Comparison of ENCODE assay signal across 18 cellular contexts in the genomic region with DNA sequence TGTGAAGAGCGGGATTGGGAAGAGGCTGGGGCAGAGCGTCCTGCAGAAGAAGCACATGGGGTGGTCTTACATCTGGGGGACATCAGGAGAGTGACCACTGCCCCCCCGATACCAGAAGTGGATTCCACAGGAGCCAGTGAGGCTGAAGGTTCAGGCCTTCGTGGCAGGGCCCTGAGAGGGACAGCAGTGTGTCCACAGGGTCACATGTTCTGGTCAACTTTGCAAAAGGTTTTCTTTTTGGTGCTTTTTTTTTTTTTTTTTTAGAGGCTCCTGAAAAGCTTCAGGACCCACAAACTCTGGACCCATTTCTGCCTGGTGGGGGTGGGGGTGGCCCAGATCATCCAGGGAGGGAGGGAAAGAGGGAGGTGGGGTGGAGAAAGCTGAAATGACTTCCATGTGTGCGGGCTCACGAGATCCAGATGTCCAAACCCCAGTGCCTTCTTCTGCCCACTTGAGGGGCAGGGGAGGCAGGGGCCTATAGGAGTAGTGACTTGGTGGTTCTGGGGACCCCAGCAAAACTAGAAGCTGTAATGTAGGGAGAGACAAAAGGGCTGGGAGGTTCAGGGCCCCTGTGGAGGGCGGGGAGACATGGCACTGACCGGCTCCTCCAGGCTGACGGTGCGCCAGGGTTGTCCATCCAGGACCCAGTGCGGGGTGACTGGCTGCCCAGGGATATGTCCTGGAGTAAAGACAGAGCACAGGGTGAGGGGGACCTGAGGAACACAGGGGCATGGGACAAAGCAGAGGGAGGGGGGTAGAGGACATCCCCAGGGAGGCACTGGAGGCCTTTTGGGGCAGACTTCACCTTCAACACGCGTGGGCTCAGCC. TPM values are rescaled to one million over a fixed set of nuclear protein-coding genes. Genes with fewer than 3 reads are reported as not detected.
A peak's percentile ranks its signal among the peaks of the same experiment; 100 is the strongest.
DNase-seq lines count a peak whose midpoint lies in the region; ATAC-seq and TF ChIP-seq lines count a peak whose summit lies in the region.
"Had no signal": no experiment of that assay in that cellular context is flagged by ENCODE, and none has a peak within 500 bp of the region (broad histone marks: within the 10 kb centered on the region; RNA-seq: fewer than 3 reads in every experiment).

No MANE protein-coding gene starts in this region.

- ATAC-seq in SK-N-SH treated with all-trans-retinoic acid at 6 μM for 48 hours: peak; percentile 8; the same call in 1 of the 3 replicates
- ATAC-seq in left ventricle myocardium superior: no peak
- no peak for ATAC-seq in GM21723 (IDR thresholded peaks at IDR 0.05; ENCODE audit: unreplicated experiment)
- ATAC-seq in HG02678 (IDR thresholded peaks at IDR 0.05; ENCODE audit: unreplicated experiment): no peak
- no peak for ATAC-seq in esophagus mucosa
- ATAC-seq in HG03378 (IDR thresholded peaks at IDR 0.05; ENCODE audit: unreplicated experiment): no peak
- ATAC-seq: naive thymus-derived CD4-positive, alpha-beta T cell; right lobe of liver had no signal

- intact Hi-C loops in left ventricle myocardium superior (cut with micrococcal nuclease): no loop called here

- H3K27me3 ChIP-seq in rectal smooth muscle tissue (ENCODE audit: control insufficient read depth, insufficient read depth, low read length): peaks cover 8% of the 10 kb centered on the region

- H3K9ac ChIP-seq in rectal smooth muscle tissue (ENCODE audit: low read length): no peak overlapping the region

- peak overlapping the region; percentile 85 for H3K4me3 ChIP-seq in AG09309 (ENCODE audit: control insufficient read depth, low read depth, low read length)
- H3K4me3 ChIP-seq in rectal smooth muscle tissue (ENCODE audit: low read length): no peak overlapping the region
- H3K4me3 ChIP-seq: right lobe of liver had no signal

- H3K4me1 ChIP-seq in rectal smooth muscle tissue (ENCODE audit: control insufficient read depth, insufficient read depth, low read length): peaks cover 36% of the 10 kb centered on the region
- H3K4me1 ChIP-seq: Caco-2 had no signal

- no peak for DNase-seq in AG09309 (ENCODE audit: low read depth)
- peak; percentile 18 for DNase-seq in left ventricle myocardium superior
- DNase-seq: ACHN; activated CD4-positive, alpha-beta T cell treated with anti-CD3 and anti-CD28 coated beads, Interleukin-2, amount 50 U/mL, for 4 hours; Caco-2; kidney; naive thymus-derived CD4-positive, alpha-beta T cell; NCI-H1092 treated with DMSO at 0.1 percent for 48 hours; NCI-H345; right lobe of liver; stimulated activated CD4-positive, alpha-beta T cell treated with anti-CD3 and anti-CD28 coated beads, Interleukin-4, amount 100 ng/mL, for 24 hours had no signal

- TF ChIP-seq CTCF in AG09309 (IDR thresholded peaks at IDR 0.05; ENCODE audit: control insufficient read depth, insufficient read depth, low read depth, low read length, missing control alignments): no peak

- peak overlapping the region; percentile 96 for H3K27ac ChIP-seq in rectal smooth muscle tissue (ENCODE audit: low read depth, low read length)
- H3K27ac ChIP-seq: right lobe of liver had no signal

- peaks cover 3% of the 10 kb centered on the region for H3K36me3 ChIP-seq in rectal smooth muscle tissue (ENCODE audit: control insufficient read depth, insufficient read depth, low read length)
- H3K36me3 ChIP-seq: right lobe of liver had no signal

TF ChIP-seq in SK-N-SH treated with all-trans-retinoic acid at 6 μM for 48 hours, 23 proteins besides CTCF, POLR2A, EP300 and RAD21:
- TF ChIP-seq, protein P1, sequence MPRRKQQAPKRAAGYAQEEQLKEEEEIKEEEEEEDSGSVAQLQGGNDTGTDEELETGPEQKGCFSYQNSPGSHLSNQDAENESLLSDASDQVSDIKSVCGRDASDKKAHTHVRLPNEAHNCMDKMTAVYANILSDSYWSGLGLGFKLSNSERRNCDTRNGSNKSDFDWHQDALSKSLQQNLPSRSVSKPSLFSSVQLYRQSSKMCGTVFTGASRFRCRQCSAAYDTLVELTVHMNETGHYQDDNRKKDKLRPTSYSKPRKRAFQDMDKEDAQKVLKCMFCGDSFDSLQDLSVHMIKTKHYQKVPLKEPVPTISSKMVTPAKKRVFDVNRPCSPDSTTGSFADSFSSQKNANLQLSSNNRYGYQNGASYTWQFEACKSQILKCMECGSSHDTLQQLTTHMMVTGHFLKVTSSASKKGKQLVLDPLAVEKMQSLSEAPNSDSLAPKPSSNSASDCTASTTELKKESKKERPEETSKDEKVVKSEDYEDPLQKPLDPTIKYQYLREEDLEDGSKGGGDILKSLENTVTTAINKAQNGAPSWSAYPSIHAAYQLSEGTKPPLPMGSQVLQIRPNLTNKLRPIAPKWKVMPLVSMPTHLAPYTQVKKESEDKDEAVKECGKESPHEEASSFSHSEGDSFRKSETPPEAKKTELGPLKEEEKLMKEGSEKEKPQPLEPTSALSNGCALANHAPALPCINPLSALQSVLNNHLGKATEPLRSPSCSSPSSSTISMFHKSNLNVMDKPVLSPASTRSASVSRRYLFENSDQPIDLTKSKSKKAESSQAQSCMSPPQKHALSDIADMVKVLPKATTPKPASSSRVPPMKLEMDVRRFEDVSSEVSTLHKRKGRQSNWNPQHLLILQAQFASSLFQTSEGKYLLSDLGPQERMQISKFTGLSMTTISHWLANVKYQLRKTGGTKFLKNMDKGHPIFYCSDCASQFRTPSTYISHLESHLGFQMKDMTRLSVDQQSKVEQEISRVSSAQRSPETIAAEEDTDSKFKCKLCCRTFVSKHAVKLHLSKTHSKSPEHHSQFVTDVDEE (CRISPR knock-in tag; IDR thresholded peaks at IDR 0.05): no peak
- TF ChIP-seq ZC3H10 (CRISPR knock-in tag; IDR thresholded peaks at IDR 0.05): no peak
- no peak for TF ChIP-seq GLIS3 (CRISPR knock-in tag; IDR thresholded peaks at IDR 0.05)
- TF ChIP-seq CSDC2 (CRISPR knock-in tag; IDR thresholded peaks at IDR 0.05): no peak
- no peak for TF ChIP-seq ZNF565 (CRISPR knock-in tag; conservative IDR thresholded peaks at IDR 0.05; ENCODE audit: low read depth)
- TF ChIP-seq TOX (CRISPR knock-in tag; IDR thresholded peaks at IDR 0.05; ENCODE audit: borderline replicate concordance): no peak
- TF ChIP-seq, protein P2, sequence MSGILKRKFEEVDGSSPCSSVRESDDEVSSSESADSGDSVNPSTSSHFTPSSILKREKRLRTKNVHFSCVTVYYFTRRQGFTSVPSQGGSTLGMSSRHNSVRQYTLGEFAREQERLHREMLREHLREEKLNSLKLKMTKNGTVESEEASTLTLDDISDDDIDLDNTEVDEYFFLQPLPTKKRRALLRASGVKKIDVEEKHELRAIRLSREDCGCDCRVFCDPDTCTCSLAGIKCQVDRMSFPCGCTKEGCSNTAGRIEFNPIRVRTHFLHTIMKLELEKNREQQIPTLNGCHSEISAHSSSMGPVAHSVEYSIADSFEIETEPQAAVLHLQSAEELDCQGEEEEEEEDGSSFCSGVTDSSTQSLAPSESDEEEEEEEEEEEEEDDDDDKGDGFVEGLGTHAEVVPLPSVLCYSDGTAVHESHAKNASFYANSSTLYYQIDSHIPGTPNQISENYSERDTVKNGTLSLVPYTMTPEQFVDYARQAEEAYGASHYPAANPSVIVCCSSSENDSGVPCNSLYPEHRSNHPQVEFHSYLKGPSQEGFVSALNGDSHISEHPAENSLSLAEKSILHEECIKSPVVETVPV (CRISPR knock-in tag; IDR thresholded peaks at IDR 0.05): no peak
- no peak for TF ChIP-seq ZFP3 (CRISPR knock-in tag; IDR thresholded peaks at IDR 0.05)
- no peak for TF ChIP-seq TCF4 (CRISPR knock-in tag; IDR thresholded peaks at IDR 0.05; ENCODE audit: borderline replicate concordance)
- TF ChIP-seq ARNTL (CRISPR knock-in tag; IDR thresholded peaks at IDR 0.05; ENCODE audit: borderline replicate concordance, low read depth): no peak
- TF ChIP-seq ZNF8 (CRISPR knock-in tag; IDR thresholded peaks at IDR 0.05): no peak
- no peak for TF ChIP-seq RARB (CRISPR knock-in tag; IDR thresholded peaks at IDR 0.05)
- no peak for TF ChIP-seq CREB5 (CRISPR knock-in tag; IDR thresholded peaks at IDR 0.05; ENCODE audit: low read depth)
- TF ChIP-seq BACH2 (CRISPR knock-in tag; IDR thresholded peaks at IDR 0.05; ENCODE audit: borderline replicate concordance): no peak
- TF ChIP-seq, protein P3, sequence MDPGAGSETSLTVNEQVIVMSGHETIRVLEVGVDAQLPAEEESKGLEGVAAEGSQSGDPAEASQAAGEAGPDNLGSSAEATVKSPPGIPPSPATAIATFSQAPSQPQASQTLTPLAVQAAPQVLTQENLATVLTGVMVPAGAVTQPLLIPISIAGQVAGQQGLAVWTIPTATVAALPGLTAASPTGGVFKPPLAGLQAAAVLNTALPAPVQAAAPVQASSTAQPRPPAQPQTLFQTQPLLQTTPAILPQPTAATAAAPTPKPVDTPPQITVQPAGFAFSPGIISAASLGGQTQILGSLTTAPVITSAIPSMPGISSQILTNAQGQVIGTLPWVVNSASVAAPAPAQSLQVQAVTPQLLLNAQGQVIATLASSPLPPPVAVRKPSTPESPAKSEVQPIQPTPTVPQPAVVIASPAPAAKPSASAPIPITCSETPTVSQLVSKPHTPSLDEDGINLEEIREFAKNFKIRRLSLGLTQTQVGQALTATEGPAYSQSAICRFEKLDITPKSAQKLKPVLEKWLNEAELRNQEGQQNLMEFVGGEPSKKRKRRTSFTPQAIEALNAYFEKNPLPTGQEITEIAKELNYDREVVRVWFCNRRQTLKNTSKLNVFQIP (CRISPR knock-in tag; IDR thresholded peaks at IDR 0.05; ENCODE audit: borderline replicate concordance, low read depth): no peak

RNA-seq across cellular contexts. Expression of gene ADAM33, which starts 2.7 kb away (rescaled TPM):
- total RNA-seq in left ventricle myocardium superior (12.2 TPM), esophagus mucosa (2.5 TPM)
- total RNA-seq: H4 had no signal

RNA-seq across cellular contexts. Expression of gene GFRA4, which starts 15.9 kb away (rescaled TPM):
- total RNA-seq in left ventricle myocardium superior (not detected), esophagus mucosa (not detected)
- total RNA-seq: Caco-2; H4; kidney; naive thymus-derived CD4-positive, alpha-beta T cell; right lobe of liver had no signal

RNA-seq across cellular contexts. Expression of gene SIGLEC1, which starts 33.3 kb away (rescaled TPM):
- total RNA-seq in left ventricle myocardium superior (7.1 TPM), esophagus mucosa (0.80 TPM)
- total RNA-seq: Caco-2, H4 had no signal

RNA-seq across cellular contexts. Expression of gene HSPA12B, which starts 53.4 kb away (rescaled TPM):
- total RNA-seq in left ventricle myocardium superior (16.2 TPM), esophagus mucosa (1.2 TPM)
- total RNA-seq: Caco-2; naive thymus-derived CD4-positive, alpha-beta T cell had no signal
